18 cellular contexts compared by ENCODE assay signal in the genomic region with DNA sequence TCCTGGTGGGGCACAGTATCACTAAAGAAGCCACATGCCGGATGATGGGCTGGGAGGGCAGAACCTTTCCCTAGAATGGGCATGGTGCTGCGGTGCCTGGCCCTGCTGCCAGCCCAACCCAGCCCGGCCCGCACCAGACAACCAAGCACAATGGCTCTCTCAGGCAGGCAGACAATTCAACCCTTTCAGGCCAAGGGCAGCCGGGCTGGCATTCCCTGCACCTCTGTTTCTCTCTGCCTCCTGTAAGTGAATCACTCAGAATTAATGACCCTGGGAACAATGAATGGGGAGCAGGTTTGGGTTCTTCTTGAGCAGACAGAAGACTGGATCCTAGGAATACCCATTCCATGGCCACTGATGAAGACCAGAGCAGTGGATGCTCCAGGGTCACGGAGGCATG. TPM values are rescaled to one million over a fixed set of nuclear protein-coding genes. Genes with fewer than 3 reads are reported as not detected.
DNase-seq lines count a peak whose midpoint lies in the region; ATAC-seq lines count a peak whose summit lies in the region.
"Had no signal": no experiment of that assay in that cellular context is flagged by ENCODE, and none has a peak within 500 bp of the region (broad histone marks: within the 10 kb centered on the region; RNA-seq: fewer than 3 reads in every experiment).

No MANE protein-coding gene starts in this region.

- peak overlapping the region; percentile 32 for H3K27ac ChIP-seq in angular gyrus (ENCODE audit: low read depth, low read length)
- H3K27ac ChIP-seq: hepatocyte, thyroid gland, VCaP had no signal

- ATAC-seq in esophagus mucosa = peak; percentile 10
- ATAC-seq: SK-N-SH treated with all-trans-retinoic acid at 6 μM for 48 hours had no signal

- DNase-seq in midbrain (lab: John Stamatoyannopoulos, UW) (peak; percentile 82), superior temporal gyrus (ENCODE audit: extremely low spot score) (peak; percentile 82), SW 1271 (lab: John Stamatoyannopoulos, UW) (no peak), NCI-H187 (lab: John Stamatoyannopoulos, UW) (no peak), glomerular visceral epithelial cell (ENCODE audit: extremely low spot score) (no peak), NCI-H2107 treated with DMSO at 0.1 percent for 48 hours (lab: John Stamatoyannopoulos, UW; ENCODE audit: unreplicated experiment) (no peak)
- DNase-seq: activated CD4-positive, alpha-beta T cell treated with anti-CD3 and anti-CD28 coated beads, Interleukin-2, amount 10 ng/mL, durations not matched to agents 24 days and 14 days; activated naive CD4-positive, alpha-beta T cell treated with anti-CD3 and anti-CD28 coated beads, Interleukin-2, amount 10 ng/mL, durations not matched to agents 7 days and 5 days; amniotic stem cell; NCI-H1694; NCI-H69; stimulated activated CD4-positive, alpha-beta T cell treated with anti-CD3 and anti-CD28 coated beads, Interleukin-2, amount 100 ng/mL, for 24 hours; thyroid gland had no signal

RNA-seq across cellular contexts. Expression of a gene that starts 41.0 kb away (rescaled TPM):
- total RNA-seq in esophagus mucosa = 70.2 TPM

Comparison
In these comparisons a context has a peak if more than half of its experiments do, and no peak if none do; other contexts are left out.
1. DNase-seq: peak in midbrain (single experiment) and superior temporal gyrus (single experiment); none in SW 1271 (0 of 2), NCI-H187 (0 of 2), glomerular visceral epithelial cell (single experiment) and NCI-H2107 treated with DMSO at 0.1 percent for 48 hours (single experiment).